ENCODE assay signal across 19 cellular contexts in genomic region chr14:90291699-90292098, GRCh38.
"Had no signal": no experiment of that assay in that cellular context is flagged by ENCODE, and none has a peak within 500 bp of the region (broad histone marks: within the 10 kb centered on the region; RNA-seq: fewer than 3 reads in every experiment).

No MANE protein-coding gene starts in this region.

- H3K27me3 ChIP-seq: body of pancreas, esophagus squamous epithelium, neural progenitor cell, ovary, thyroid gland had no signal

- H3K4me1 Mint-ChIP-seq: activated CD4-positive, alpha-beta T cell treated with anti-CD3 and anti-CD28 coated beads for 36 hours; stimulated activated naive B cell treated with anti-CD40 and anti-IgM and Interleukin-4, amounts not matched to agents 10 μg/mL and 1 μg/mL and 100 μg/mL, for 72 hours had no signal

- H3K27me3 Mint-ChIP-seq: activated CD4-positive, alpha-beta memory T cell treated with anti-CD3 and anti-CD28 coated beads for 36 hours; activated CD4-positive, alpha-beta T cell treated with anti-CD3 and anti-CD28 coated beads for 36 hours; central memory CD8-positive, alpha-beta T cell; stimulated activated naive B cell treated with anti-CD40 and anti-IgM and Interleukin-4, amounts not matched to agents 10 μg/mL and 1 μg/mL and 100 μg/mL, for 72 hours; T-helper 17 cell had no signal

- H3K27ac ChIP-seq: body of pancreas, coronary artery, esophagus squamous epithelium, lower lobe of right lung, neural progenitor cell, ovary, thyroid gland, WERI-Rb-1 had no signal

- H3K27ac Mint-ChIP-seq: activated CD4-positive, alpha-beta memory T cell treated with anti-CD3 and anti-CD28 coated beads for 36 hours; activated T-helper 1 cell treated with anti-CD3 and anti-CD28 coated beads, Interleukin-12 subunit alpha, Interleukin-12 subunit beta, Interleukin-2, Interleukin-4 antibody, amounts not matched to agents 30 ng/mL and 10 ng/mL and 1 ng/mL, durations not matched to agents 14 hours and 24 hours and 36 hours; neural progenitor cell; stimulated activated naive B cell treated with anti-CD40 and anti-IgM and Interleukin-4, amounts not matched to agents 10 μg/mL and 1 μg/mL and 100 μg/mL, for 72 hours; T-helper 17 cell had no signal

- ATAC-seq: activated CD4-positive, alpha-beta T cell treated with anti-CD3 and anti-CD28 coated beads for 36 hours; body of pancreas; lower lobe of right lung; stimulated activated naive B cell treated with anti-CD40 and anti-IgM and Interleukin-4, amounts not matched to agents 10 μg/mL and 1 μg/mL and 100 μg/mL, for 72 hours; T-helper 17 cell had no signal

- H3K4me2 ChIP-seq: neural progenitor cell had no signal

- H2AFZ ChIP-seq: neural progenitor cell had no signal

- H3K4me3 ChIP-seq: body of pancreas, coronary artery, esophagus squamous epithelium, lower lobe of right lung, neural progenitor cell, ovary, thyroid gland had no signal

- DNase-seq: activated CD4-positive, alpha-beta memory T cell treated with anti-CD3 and anti-CD28 coated beads for 36 hours; activated CD4-positive, alpha-beta T cell treated with anti-CD3 and anti-CD28 coated beads for 36 hours; activated naive CD4-positive, alpha-beta T cell treated with anti-CD3 and anti-CD28 coated beads, Interleukin-2, amount 50 U/mL, for 16 hours; amygdala; body of pancreas; effector CD4-positive, alpha-beta T cell; esophagus squamous epithelium; lower lobe of right lung; midbrain; ovary; stimulated activated CD4-positive, alpha-beta T cell treated with anti-CD3 and anti-CD28 coated beads, Interleukin-2, amount 100 ng/mL, for 48 hours; stimulated activated naive B cell treated with anti-CD40 and anti-IgM and Interleukin-4, amounts not matched to agents 10 μg/mL and 1 μg/mL and 100 μg/mL, for 72 hours; T-helper 17 cell; thyroid gland; WERI-Rb-1 had no signal

- H3K9me3 ChIP-seq: body of pancreas, esophagus squamous epithelium, lower lobe of right lung, ovary, thyroid gland had no signal

- H3K36me3 ChIP-seq: neural progenitor cell, ovary had no signal

- H3K9me3 Mint-ChIP-seq: activated CD4-positive, alpha-beta memory T cell treated with anti-CD3 and anti-CD28 coated beads for 36 hours; activated T-helper 1 cell treated with anti-CD3 and anti-CD28 coated beads, Interleukin-12 subunit alpha, Interleukin-12 subunit beta, Interleukin-2, Interleukin-4 antibody, amounts not matched to agents 30 ng/mL and 10 ng/mL and 1 ng/mL, durations not matched to agents 14 hours and 24 hours and 36 hours; central memory CD8-positive, alpha-beta T cell; neural progenitor cell; stimulated activated naive B cell treated with anti-CD40 and anti-IgM and Interleukin-4, amounts not matched to agents 10 μg/mL and 1 μg/mL and 100 μg/mL, for 72 hours had no signal

- H3K4me1 ChIP-seq: body of pancreas, esophagus squamous epithelium, neural progenitor cell, thyroid gland had no signal

- H3K4me3 Mint-ChIP-seq: activated CD4-positive, alpha-beta memory T cell treated with anti-CD3 and anti-CD28 coated beads for 36 hours; activated CD4-positive, alpha-beta T cell treated with anti-CD3 and anti-CD28 coated beads for 36 hours; activated T-helper 1 cell treated with anti-CD3 and anti-CD28 coated beads, Interleukin-12 subunit alpha, Interleukin-12 subunit beta, Interleukin-2, Interleukin-4 antibody, amounts not matched to agents 30 ng/mL and 10 ng/mL and 1 ng/mL, durations not matched to agents 14 hours and 24 hours and 36 hours; central memory CD8-positive, alpha-beta T cell; neural progenitor cell; stimulated activated naive B cell treated with anti-CD40 and anti-IgM and Interleukin-4, amounts not matched to agents 10 μg/mL and 1 μg/mL and 100 μg/mL, for 72 hours; T-helper 17 cell had no signal

- H3K9ac ChIP-seq: neural progenitor cell had no signal
